In genomic region chr6:87436435-87436834, GRCh38 we compare ENCODE assay signal across 8 cellular contexts. TPM values are rescaled to one million over a fixed set of nuclear protein-coding genes. Genes with fewer than 3 reads are reported as not detected.
DNase-seq lines count a peak whose midpoint lies in the region; ATAC-seq, FAIRE-seq and TF ChIP-seq lines count a peak whose summit lies in the region.

No MANE protein-coding gene starts in this region.

- DNase-seq in Ammon's horn (ENCODE audit: low spot score): peak; percentile 33
- peak; percentile 11 to 49 (median 27) for DNase-seq in T-helper 1 cell
- peak; percentile 66 for DNase-seq in bronchial epithelial cell (ENCODE audit: low read depth)
- peak; percentile 9 to 23 for DNase-seq in memory B cell (ENCODE audit: low spot score in 2 of 2)
- DNase-seq in transverse colon: peak; percentile 38
- DNase-seq in NCI-H1092 (lab: John Stamatoyannopoulos, UW): no peak
- no peak for DNase-seq in hippocampal formation (lab: John Stamatoyannopoulos, UW)

- no peaks in the 10 kb centered on the region for H3K4me1 ChIP-seq in transverse colon

- in situ Hi-C loops in transverse colon (cut with MboI; ENCODE audit: low pct_ligation_motif_present in 1 of 4, low pct_unique_long_range_greater_than_20kb in 1 of 4, low sequenced_read_pairs in 3 of 4): no loop called here

- no peak overlapping the region for H3K27ac ChIP-seq in transverse colon

- no peaks in the 10 kb centered on the region for H3K27me3 ChIP-seq in bronchial epithelial cell (ENCODE audit: control insufficient read depth, insufficient read depth, low read length)
- no peaks in the 10 kb centered on the region for H3K27me3 ChIP-seq in transverse colon

- no peak for TF ChIP-seq POLR2A in transverse colon (IDR thresholded peaks at IDR 0.05)

- TF ChIP-seq EP300 in transverse colon (IDR thresholded peaks at IDR 0.05; ENCODE audit: low read depth): no peak

- H3K4me3 ChIP-seq in bronchial epithelial cell (ENCODE audit: low read depth, low read length) (no peak overlapping the region), transverse colon (no peak overlapping the region)

- H3K9me3 Mint-ChIP-seq in memory B cell: peaks cover 2% of the 10 kb centered on the region

- H3K27ac Mint-ChIP-seq in memory B cell: no peak overlapping the region

- TF ChIP-seq CTCF in bronchial epithelial cell (IDR thresholded peaks at IDR 0.05; ENCODE audit: insufficient read depth, low read length, severe bottlenecking): no peak
- no peak for TF ChIP-seq CTCF in transverse colon (IDR thresholded peaks at IDR 0.05)

- peak; percentile 56 for ATAC-seq in HG02798 (IDR thresholded peaks at IDR 0.05; ENCODE audit: poor library complexity, unreplicated experiment)
- ATAC-seq in memory B cell (ENCODE audit: low read depth): peak; percentile 63

- H3K4me3 Mint-ChIP-seq in memory B cell: no peak overlapping the region

- intact Hi-C loops in transverse colon (cut with DNase I; ENCODE audit: low total_unique reads): no loop called here

- WGBS in transverse colon (ENCODE audit: low coverage in 1 of 2), 2 donors: 0 to 9% methylated on average over 1 to 4 of the region's 4 CpGs

- H3K9me3 ChIP-seq in transverse colon: no peaks in the 10 kb centered on the region

- no peaks in the 10 kb centered on the region for H3K36me3 Mint-ChIP-seq in memory B cell

- no peaks in the 10 kb centered on the region for H3K4me1 Mint-ChIP-seq in memory B cell

- no peaks in the 10 kb centered on the region for H3K36me3 ChIP-seq in bronchial epithelial cell (ENCODE audit: control insufficient read depth, insufficient read depth, low read length)
- no peaks in the 10 kb centered on the region for H3K36me3 ChIP-seq in transverse colon

- peak; percentile 96 for FAIRE-seq in bronchial epithelial cell (lab: Jason Lieb, UNC)

- H3K27me3 Mint-ChIP-seq in memory B cell: no peaks in the 10 kb centered on the region

RNA-seq across cellular contexts. Expression of gene CFAP206, which starts 28.7 kb away (rescaled TPM):
- under 0.01 TPM in 1 of 2 replicates, not detected in the other for total RNA-seq in bronchial epithelial cell
- total RNA-seq in transverse colon: not detected

RNA-seq across cellular contexts. Expression of gene SLC35A1, which starts 36.3 kb away (rescaled TPM):
- total RNA-seq in bronchial epithelial cell (12.2 and 14.5 TPM in 2 replicates), transverse colon (10 to 100 TPM in 2 of 4 donors, 1 to 10 TPM in 2; 8.0 to 43.3 (median 22.7) TPM)

Comparison
In these comparisons a context has a peak if more than half of its experiments do, and no peak if none do; other contexts are left out.
1. DNase-seq: peak in Ammon's horn (single experiment), T-helper 1 cell (5 of 5), bronchial epithelial cell (single experiment), memory B cell (2 of 2) and transverse colon (single experiment); none in NCI-H1092 (single experiment) and hippocampal formation (0 of 2).